21 cellular contexts compared by ENCODE assay signal in the genomic region with DNA sequence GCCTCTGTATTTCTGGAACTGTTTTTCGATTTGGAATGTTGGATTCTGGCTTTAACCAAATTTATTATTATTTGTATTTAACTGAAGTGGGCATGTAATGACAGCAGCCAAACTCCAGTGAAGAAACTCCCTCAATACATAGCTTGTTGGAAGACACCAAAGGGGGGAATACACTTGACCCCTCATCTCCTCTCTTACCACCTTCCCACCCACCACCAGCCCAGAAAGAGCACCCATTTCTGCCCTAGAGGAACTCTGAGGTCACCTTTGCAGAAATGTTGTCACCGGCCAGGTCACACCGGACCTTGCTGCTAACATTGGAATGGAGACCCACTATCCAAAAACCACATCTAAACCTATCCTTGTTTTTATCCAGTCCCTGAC. TPM values are rescaled to one million over a fixed set of nuclear protein-coding genes. Genes with fewer than 3 reads are reported as not detected.
"Had no signal": no experiment of that assay in that cellular context is flagged by ENCODE, and none has a peak within 500 bp of the region (broad histone marks: within the 10 kb centered on the region; RNA-seq: fewer than 3 reads in every experiment).

No MANE protein-coding gene starts in this region.

- H3K4me3 Mint-ChIP-seq: activated CD4-positive, alpha-beta memory T cell treated with anti-CD3 and anti-CD28 coated beads, Interleukin-2, amount 10 ng/mL, durations not matched to agents 7 days and 5 days; activated naive CD4-positive, alpha-beta T cell treated with anti-CD3 and anti-CD28 coated beads, Interleukin-2, amount 50 U/mL, for 24 hours; activated naive CD8-positive, alpha-beta T cell treated with anti-CD3 and anti-CD28 coated beads, Interleukin-2, amount 50 U/mL, for 24 hours; dendritic cell treated with granulocyte-macrophage colony-stimulating factor and Interleukin-4, amounts not matched to agents 40 ng/mL and 50 ng/mL, for 4 days had no signal

- H3K27ac ChIP-seq: breast epithelium, esophagus muscularis mucosa, left ventricle myocardium inferior, ovary, right lobe of liver, testis had no signal

- H3K9me3 Mint-ChIP-seq: activated CD4-positive, alpha-beta memory T cell treated with anti-CD3 and anti-CD28 coated beads, Interleukin-2, amount 10 ng/mL, durations not matched to agents 7 days and 5 days; activated naive CD4-positive, alpha-beta T cell treated with anti-CD3 and anti-CD28 coated beads, Interleukin-2, amount 50 U/mL, for 24 hours; activated naive CD8-positive, alpha-beta T cell treated with anti-CD3 and anti-CD28 coated beads, Interleukin-2, amount 50 U/mL, for 24 hours; activated T-helper 2 cell treated with anti-CD3 and anti-CD28 coated beads, Interferon-gamma antibody, Interleukin-2, Interleukin-4, amounts not matched to agents 10 μg/mL and 5 μg/mL and 100 μg/mL, durations not matched to agents 14 hours and 24 hours and 36 hours; dendritic cell treated with granulocyte-macrophage colony-stimulating factor and Interleukin-4, amounts not matched to agents 40 ng/mL and 50 ng/mL, for 4 days had no signal

- H3K36me3 ChIP-seq: breast epithelium, esophagus muscularis mucosa, left ventricle myocardium inferior, ovary, right lobe of liver had no signal

- H3K4me3 ChIP-seq: breast epithelium, esophagus muscularis mucosa, left ventricle myocardium inferior, lung, mucosa of descending colon, ovary, right lobe of liver, testis had no signal

- DNase-seq: activated CD4-positive, alpha-beta memory T cell treated with anti-CD3 and anti-CD28 coated beads, Interleukin-2, amount 10 ng/mL, durations not matched to agents 7 days and 5 days; activated CD4-positive, CD25-positive, alpha-beta regulatory T cell; activated naive CD8-positive, alpha-beta T cell treated with anti-CD3 and anti-CD28 coated beads, Interleukin-2, amount 50 U/mL, for 24 hours; amygdala; effector CD4-positive, alpha-beta T cell; left ventricle myocardium inferior; mucosa of descending colon; ovary; right lobe of liver; stimulated activated CD4-positive, alpha-beta T cell treated with anti-CD3 and anti-CD28 coated beads, Interleukin-2, amount 100 ng/mL, for 48 hours; stimulated activated naive CD4-positive, alpha-beta T cell treated with Interleukin-2 at 50 U/mL for 16 hours; testis; trophoblast cell had no signal

- H3K27me3 Mint-ChIP-seq: activated CD4-positive, alpha-beta memory T cell treated with anti-CD3 and anti-CD28 coated beads, Interleukin-2, amount 10 ng/mL, durations not matched to agents 7 days and 5 days; activated naive CD4-positive, alpha-beta T cell treated with anti-CD3 and anti-CD28 coated beads, Interleukin-2, amount 50 U/mL, for 24 hours; activated naive CD8-positive, alpha-beta T cell treated with anti-CD3 and anti-CD28 coated beads, Interleukin-2, amount 50 U/mL, for 24 hours; dendritic cell treated with granulocyte-macrophage colony-stimulating factor and Interleukin-4, amounts not matched to agents 40 ng/mL and 50 ng/mL, for 4 days had no signal

- H3K27me3 ChIP-seq: breast epithelium, esophagus muscularis mucosa, ovary, right lobe of liver, testis had no signal

- H3K36me3 Mint-ChIP-seq: activated naive CD4-positive, alpha-beta T cell treated with anti-CD3 and anti-CD28 coated beads, Interleukin-2, amount 50 U/mL, for 24 hours had no signal

- ATAC-seq: activated naive CD8-positive, alpha-beta T cell treated with anti-CD3 and anti-CD28 coated beads, Interleukin-2, amount 50 U/mL, for 24 hours; mucosa of descending colon; right lobe of liver had no signal

- H3K27ac Mint-ChIP-seq: activated naive CD4-positive, alpha-beta T cell treated with anti-CD3 and anti-CD28 coated beads, Interleukin-2, amount 50 U/mL, for 24 hours; activated naive CD8-positive, alpha-beta T cell treated with anti-CD3 and anti-CD28 coated beads, Interleukin-2, amount 50 U/mL, for 24 hours; dendritic cell treated with granulocyte-macrophage colony-stimulating factor and Interleukin-4, amounts not matched to agents 40 ng/mL and 50 ng/mL, for 4 days; progenitor cell of endocrine pancreas had no signal

- H3K9me3 ChIP-seq: breast epithelium, esophagus muscularis mucosa, left ventricle myocardium inferior, mucosa of descending colon, ovary, right lobe of liver, testis had no signal

RNA-seq across cellular contexts. Expression of a gene that starts 58.6 kb away (rescaled TPM):
- total RNA-seq: T-helper 1 cell treated with Interleukin-12 subunit alpha and Interleukin-12 subunit beta and Interleukin-4 antibody, amounts not matched to agents 30 ng/mL and 1 ng/mL, for 36 hours had no signal
